Comparison of ENCODE assay signal across 9 cellular contexts in the genomic region with DNA sequence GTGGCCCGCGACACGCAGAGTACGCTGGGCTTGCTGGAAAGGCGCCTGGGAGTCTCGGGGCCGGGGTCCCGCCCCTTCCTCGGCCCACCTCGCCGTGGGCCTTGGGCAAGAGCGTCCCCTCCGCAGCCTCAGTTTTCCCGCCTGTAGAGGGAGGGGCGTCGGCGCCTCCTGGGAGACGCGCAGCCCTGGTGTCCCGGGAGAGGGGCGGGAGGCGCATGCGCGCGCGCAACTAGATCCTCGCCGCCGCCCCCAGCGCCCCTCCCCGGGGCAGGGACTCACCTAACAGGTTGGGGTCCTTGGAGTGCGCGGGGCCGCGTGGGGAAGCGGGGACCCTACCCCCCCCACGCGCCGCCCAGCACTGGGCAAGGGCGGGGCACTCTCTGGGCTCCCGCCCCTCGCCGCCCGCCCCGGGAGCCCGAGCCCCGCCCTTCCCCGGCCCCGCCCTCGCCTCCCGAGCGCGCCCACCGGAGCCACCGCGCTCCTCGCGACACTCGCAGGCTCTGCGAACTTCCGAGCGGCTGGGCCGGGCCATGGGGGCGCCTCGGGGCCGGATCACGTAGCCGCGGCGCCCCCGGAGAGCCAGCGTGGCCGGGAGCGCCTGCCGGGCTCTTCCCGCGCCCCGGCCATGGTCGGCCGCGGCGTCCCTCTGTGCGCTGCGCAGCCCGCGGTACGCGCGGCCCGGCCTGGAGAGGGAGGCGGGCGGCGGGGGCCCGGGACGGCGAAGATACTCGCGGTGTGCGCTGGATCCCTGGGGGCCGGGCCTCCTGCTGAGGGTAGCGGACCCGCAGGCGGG. TPM values are rescaled to one million over a fixed set of nuclear protein-coding genes. Genes with fewer than 3 reads are reported as not detected.
DNase-seq lines count a peak whose midpoint lies in the region; ATAC-seq, FAIRE-seq and TF ChIP-seq lines count a peak whose summit lies in the region.
"Had no signal": no experiment of that assay in that cellular context is flagged by ENCODE, and none has a peak within 500 bp of the region (broad histone marks: within the 10 kb centered on the region; RNA-seq: fewer than 3 reads in every experiment).

A gene (plus strand): TSS at position 490 of the 793 bp plus-strand sequence. CDS start 136 bp downstream, at position 626.

- peaks cover 44% of the 10 kb centered on the region for H3K27me3 Mint-ChIP-seq in CD4-positive, CD25-positive, alpha-beta regulatory T cell
- H3K27me3 Mint-ChIP-seq in activated T-cell treated with anti-CD3 and anti-CD28 coated beads, Interleukin-2, amount 50 U/mL, for 72 hours (ENCODE audit: low read depth), result peaks cover 30% of the 10 kb centered on the region

- H3K36me3 Mint-ChIP-seq in CD4-positive, CD25-positive, alpha-beta regulatory T cell, result no peaks in the 10 kb centered on the region
- no peaks in the 10 kb centered on the region for H3K36me3 Mint-ChIP-seq in activated T-cell treated with anti-CD3 and anti-CD28 coated beads, Interleukin-2, amount 50 U/mL, for 72 hours (ENCODE audit: insufficient read depth in 2 of 2)

- H3K9me3 Mint-ChIP-seq in CD4-positive, CD25-positive, alpha-beta regulatory T cell, result peaks cover 0 to 2% (median 0%) of the 10 kb centered on the region in 7 donors
- no peaks in the 10 kb centered on the region for H3K9me3 Mint-ChIP-seq in activated T-cell treated with anti-CD3 and anti-CD28 coated beads, Interleukin-2, amount 50 U/mL, for 72 hours

- H3K9ac ChIP-seq in iPS-18a (ENCODE audit: low read length), result peak within 1 kb of the TSS; percentile 22

- no peak within 1 kb of the TSS for H3K4me3 ChIP-seq in CD4-positive, CD25-positive, alpha-beta regulatory T cell (ENCODE audit: low read depth, low read length)
- peak within 1 kb of the TSS; percentile 78 for H3K4me3 ChIP-seq in iPS-18a (ENCODE audit: low read length)
- H3K4me3 ChIP-seq in small intestine (ENCODE audit: low read depth in 1 of 2, low read length in 2 of 2), result peak within 1 kb of the TSS; percentile 12 to 38

- no peak for DNase-seq in CD4-positive, CD25-positive, alpha-beta regulatory T cell
- DNase-seq in NCI-H1694 (lab: John Stamatoyannopoulos, UW) (peak; percentile 93), small intestine (no peak), omental fat pad (ENCODE audit: low spot score) (no peak), caudate nucleus (lab: John Stamatoyannopoulos, UW) (no peak)
- DNase-seq in activated T-cell treated with anti-CD3 and anti-CD28 coated beads, Interleukin-2, amount 50 U/mL, for 72 hours, result peak; percentile 26 to 28

- no peak within 1 kb of the TSS for H3K27ac ChIP-seq in CD4-positive, CD25-positive, alpha-beta regulatory T cell (ENCODE audit: insufficient read depth, low read length, poor library complexity, severe bottlenecking)
- H3K27ac ChIP-seq in iPS-18a (ENCODE audit: low read length) (no peak within 1 kb of the TSS), small intestine (ENCODE audit: low read depth in 1 of 2, low read length in 1 of 2) (no peak within 1 kb of the TSS), caudate nucleus (ENCODE audit: low read depth, low read length) (no peak within 1 kb of the TSS)

- peaks cover 0 to 10% (median 0%) of the 10 kb centered on the region in 4 donors for H3K4me1 Mint-ChIP-seq in CD4-positive, CD25-positive, alpha-beta regulatory T cell
- peaks cover 8% of the 10 kb centered on the region for H3K4me1 Mint-ChIP-seq in activated T-cell treated with anti-CD3 and anti-CD28 coated beads, Interleukin-2, amount 50 U/mL, for 72 hours (ENCODE audit: low read depth)

- 1 to 2% (median 1%) methylated on average over 65 to 103 of the region's 103 CpGs for WGBS in small intestine, 3 donors

- ATAC-seq in CD4-positive, CD25-positive, alpha-beta regulatory T cell (ENCODE audit: low read depth in 2 of 2), result no peak
- ATAC-seq in activated T-cell treated with anti-CD3 and anti-CD28 coated beads, Interleukin-2, amount 50 U/mL, for 72 hours (replicated peaks in 1 of 2), result peak; percentile 37 to 47
- no peak for ATAC-seq in omental fat pad (ENCODE audit: low FRiP score)
- ATAC-seq in HG02870 (IDR thresholded peaks at IDR 0.05; ENCODE audit: unreplicated experiment), result no peak

- FAIRE-seq in small intestine (lab: Jason Lieb, UNC), result no peak
- FAIRE-seq: endometrium had no signal

- no peak within 1 kb of the TSS for H3K27ac Mint-ChIP-seq in CD4-positive, CD25-positive, alpha-beta regulatory T cell
- H3K27ac Mint-ChIP-seq in activated T-cell treated with anti-CD3 and anti-CD28 coated beads, Interleukin-2, amount 50 U/mL, for 72 hours, result no peak within 1 kb of the TSS

- TF ChIP-seq CTCF in omental fat pad (IDR thresholded peaks at IDR 0.05), result no peak

- H3K4me1 ChIP-seq in CD4-positive, CD25-positive, alpha-beta regulatory T cell (ENCODE audit: control insufficient read depth, insufficient read depth, low read length, poor library complexity, severe bottlenecking), result peaks cover 21% of the 10 kb centered on the region
- H3K4me1 ChIP-seq in iPS-18a (ENCODE audit: control insufficient read depth, low read depth, low read length) (peaks cover 26% of the 10 kb centered on the region), small intestine (ENCODE audit: control insufficient read depth in 2 of 2, insufficient read depth in 1 of 2, low read depth in 1 of 2, low read length in 1 of 2) (peaks cover 0 to 3% of the 10 kb centered on the region in 2 donors)

- H3K9me3 ChIP-seq in CD4-positive, CD25-positive, alpha-beta regulatory T cell (ENCODE audit: control insufficient read depth in 2 of 2, low read length in 2 of 2), result no peaks in the 10 kb centered on the region
- no peaks in the 10 kb centered on the region for H3K9me3 ChIP-seq in iPS-18a (ENCODE audit: control insufficient read depth, low read depth, low read length)
- no peaks in the 10 kb centered on the region for H3K9me3 ChIP-seq in small intestine (ENCODE audit: control insufficient read depth, low read depth)

- H3K4me3 Mint-ChIP-seq in CD4-positive, CD25-positive, alpha-beta regulatory T cell, result peak within 1 kb of the TSS in 3 of 4 donors; percentile 24 to 67 (median 43)
- H3K4me3 Mint-ChIP-seq in activated T-cell treated with anti-CD3 and anti-CD28 coated beads, Interleukin-2, amount 50 U/mL, for 72 hours, result peak within 1 kb of the TSS; percentile 63 to 81

- H3K27me3 ChIP-seq in CD4-positive, CD25-positive, alpha-beta regulatory T cell (ENCODE audit: control insufficient read depth, insufficient read depth, low read length), result no peaks in the 10 kb centered on the region
- peaks cover 33% of the 10 kb centered on the region for H3K27me3 ChIP-seq in iPS-18a (ENCODE audit: control insufficient read depth, insufficient read depth, low read length)
- H3K27me3 ChIP-seq in small intestine (ENCODE audit: control insufficient read depth in 2 of 2, insufficient read depth in 2 of 2, low read length in 2 of 2), result peaks cover 30 to 46% of the 10 kb centered on the region in 2 donors

- H3K36me3 ChIP-seq in CD4-positive, CD25-positive, alpha-beta regulatory T cell (ENCODE audit: control insufficient read depth, insufficient read depth, low read length), result no peaks in the 10 kb centered on the region
- H3K36me3 ChIP-seq in iPS-18a (ENCODE audit: control insufficient read depth, low read depth, low read length) (no peaks in the 10 kb centered on the region), small intestine (ENCODE audit: control insufficient read depth in 2 of 2, insufficient read depth in 2 of 2, low read length in 2 of 2) (no peaks in the 10 kb centered on the region)

RNA-seq across cellular contexts. Expression of the gene that starts here (rescaled TPM):
- 0.07 TPM for total RNA-seq in CD4-positive, CD25-positive, alpha-beta regulatory T cell
- polyA plus RNA-seq in CD4-positive, CD25-positive, alpha-beta regulatory T cell, result not detected
- total RNA-seq in activated T-cell treated with anti-CD3 and anti-CD28 coated beads, Interleukin-2, amount 50 U/mL, for 72 hours, result under 1 TPM; 0.05 to 0.25 TPM
- 1 to 10 TPM in 1 of 3 donors, under 1 TPM in 1, not detected in 1; 0.27 to 4.8 TPM for polyA plus RNA-seq in small intestine
- 1 to 10 TPM in 3 of 4 donors, under 1 TPM in 1; 0.74 to 7.3 (median 2.4) TPM for total RNA-seq in omental fat pad

Comparison
In these comparisons a context has a peak if more than half of its experiments do, and no peak if none do; other contexts are left out.
1. Peak in DNase-seq and ATAC-seq in activated T-cell treated with anti-CD3 and anti-CD28 coated beads, Interleukin-2, amount 50 U/mL, for 72 hours; RNA of the gene not detected or under 1 TPM.